ENCODE assay signal across 8 cellular contexts in genomic region chr17:36229644-36230043, GRCh38. TPM values are rescaled to one million over a fixed set of nuclear protein-coding genes. Genes with fewer than 3 reads are reported as not detected.
DNase-seq lines count a peak whose midpoint lies in the region; ATAC-seq, FAIRE-seq and TF ChIP-seq lines count a peak whose summit lies in the region.
"Not testable (repeated sequence)": the region's sequence is repeated elsewhere in the genome, so short reads cannot be mapped to it uniquely, and the experiment has no call there.
"Had no signal": no experiment of that assay in that cellular context is flagged by ENCODE, and none has a peak within 500 bp of the region (broad histone marks: within the 10 kb centered on the region; RNA-seq: fewer than 3 reads in every experiment).

No MANE protein-coding gene starts in this region.

- H3K4me3 ChIP-seq in HepG2 (replicated peaks in 1 of 3; ENCODE audit: insufficient read depth in 1 of 3, low read depth in 2 of 3, low read length in 3 of 3): not testable (repeated sequence)

- 26% methylated on average over 5 of the region's 5 CpGs for WGBS in HepG2 (ENCODE audit: low lambda C conversion rate)

- FAIRE-seq in HepG2 (lab: Jason Lieb, UNC): not testable (repeated sequence)

- POLR2A ChIA-PET in activated CD4-positive, alpha-beta T cell treated with anti-CD3 and anti-CD28 coated beads for 36 hours (lab: Charles Lee); HepG2 (lab: Yijun Ruan, JAX): not testable (repeated sequence)

- TF ChIP-seq CTCF in GM10266 (IDR thresholded peaks at IDR 0.05; ENCODE audit: control insufficient read depth, insufficient read depth, low read depth, missing control alignments) (peak; percentile 23), chondrocyte (IDR thresholded peaks at IDR 0.05) (peak; percentile 66), HepG2 (CRISPR knock-in tag; IDR thresholded peaks at IDR 0.05) (peak; percentile 51), osteocyte (IDR thresholded peaks at IDR 0.05) (peak; percentile 27)

- not testable (repeated sequence) for H3K27ac Mint-ChIP-seq in activated CD4-positive, alpha-beta T cell treated with anti-CD3 and anti-CD28 coated beads for 36 hours; chondrocyte (ENCODE audit: unreplicated experiment); osteocyte (ENCODE audit: unreplicated experiment)

- H3K79me2 ChIP-seq in HepG2 (ENCODE audit: insufficient read depth, low read length): not testable (repeated sequence)

- in situ Hi-C loops in HepG2 (cut with HindIII; ENCODE audit: extremely low pct_ligation_motif_present, low pct_unique_long_range_greater_than_20kb): not testable (repeated sequence)

- not testable (repeated sequence) for H3K9ac ChIP-seq in HepG2 (ENCODE audit: insufficient read depth, low read depth, low read length)

- TF ChIP-seq EP300 in Ishikawa (IDR thresholded peaks at IDR 0.05; ENCODE audit: borderline replicate concordance); HepG2 (IDR thresholded peaks at IDR 0.05; ENCODE audit: low read depth in 2 of 2, low read length in 2 of 2); HepG2 (CRISPR knock-in tag; IDR thresholded peaks at IDR 0.05; ENCODE audit: borderline replicate concordance): not testable (repeated sequence)

- not testable (repeated sequence) for H3K4me1 Mint-ChIP-seq in activated CD4-positive, alpha-beta T cell treated with anti-CD3 and anti-CD28 coated beads for 36 hours; chondrocyte (ENCODE audit: low read depth); osteocyte (ENCODE audit: unreplicated experiment)

- not testable (repeated sequence) for H3K36me3 Mint-ChIP-seq in activated CD4-positive, alpha-beta T cell treated with anti-CD3 and anti-CD28 coated beads for 36 hours (ENCODE audit: low read depth); chondrocyte (ENCODE audit: low read depth); osteocyte (ENCODE audit: unreplicated experiment)

- H3K27ac ChIP-seq in HepG2 (ENCODE audit: extremely low read length, insufficient read depth, low read length): not testable (repeated sequence)

- not testable (repeated sequence) for ATAC-seq in activated CD4-positive, alpha-beta T cell treated with anti-CD3 and anti-CD28 coated beads for 36 hours; HepG2

- H2AFZ ChIP-seq in HepG2 (ENCODE audit: low read length): not testable (repeated sequence)

- intact Hi-C loops in activated CD4-positive, alpha-beta T cell treated with anti-CD3 and anti-CD28 coated beads for 36 hours (cut with DNase I, micrococcal nuclease); HepG2 (cut with micrococcal nuclease; ENCODE audit: unreplicated experiment): not testable (repeated sequence)

- not testable (repeated sequence) for H3K9me3 ChIP-seq in HepG2 (ENCODE audit: low read length)

- not testable (repeated sequence) for BruUV-seq in HepG2 (replicated peaks; lab: Mats Ljungman, UMichigan)

- H3K4me1 ChIP-seq in HepG2 (ENCODE audit: insufficient read depth, low read length): not testable (repeated sequence)

- peak; percentile 10; the same call in 1 of the 2 replicates for TF ChIP-seq RAD21 in Ishikawa (IDR thresholded peaks at IDR 0.05; ENCODE audit: low read depth)
- TF ChIP-seq RAD21 in HepG2 (CRISPR knock-in tag; IDR thresholded peaks at IDR 0.05): not testable (repeated sequence)

- CTCF ChIA-PET in activated CD4-positive, alpha-beta T cell treated with anti-CD3 and anti-CD28 coated beads for 36 hours (lab: Charles Lee); HepG2 (lab: Yijun Ruan, JAX; ENCODE audit: low intra/inter-chr PET ratio, low total read pairs): not testable (repeated sequence)

- not testable (repeated sequence) for DNase-seq in GM10266 (ENCODE audit: extremely low spot score); chondrocyte (ENCODE audit: low spot score); HepG2 (ENCODE audit: low spot score); osteocyte (ENCODE audit: extremely low spot score, unreplicated experiment)
- DNase-seq in activated CD4-positive, alpha-beta T cell treated with anti-CD3 and anti-CD28 coated beads for 36 hours: peak; percentile 24
- DNase-seq in activated gamma-delta T cell treated with Interleukin-2 at 50 U/mL for 16 hours: peak; percentile 45

- H4K20me1 ChIP-seq in HepG2 (ENCODE audit: insufficient read depth, low read length): not testable (repeated sequence)

- H3K27me3 Mint-ChIP-seq in activated CD4-positive, alpha-beta T cell treated with anti-CD3 and anti-CD28 coated beads for 36 hours; chondrocyte (ENCODE audit: low read depth); osteocyte (ENCODE audit: unreplicated experiment): not testable (repeated sequence)

- not testable (repeated sequence) for H3K4me2 ChIP-seq in HepG2 (ENCODE audit: low read depth, low read length)

- not testable (repeated sequence) for H3K9me3 Mint-ChIP-seq in activated CD4-positive, alpha-beta T cell treated with anti-CD3 and anti-CD28 coated beads for 36 hours (ENCODE audit: low read depth); chondrocyte (ENCODE audit: low read depth); osteocyte (ENCODE audit: unreplicated experiment)

- H3K27me3 ChIP-seq in HepG2 (ENCODE audit: control insufficient read depth in 1 of 2, insufficient read depth in 2 of 2, low read length in 2 of 2): not testable (repeated sequence)

- H3K4me3 Mint-ChIP-seq in activated CD4-positive, alpha-beta T cell treated with anti-CD3 and anti-CD28 coated beads for 36 hours; chondrocyte (ENCODE audit: unreplicated experiment); osteocyte (ENCODE audit: unreplicated experiment): not testable (repeated sequence)

- not testable (repeated sequence) for H3K36me3 ChIP-seq in HepG2 (replicated peaks in 1 of 2; ENCODE audit: control insufficient read depth in 1 of 2, insufficient read depth in 2 of 2, low read length in 2 of 2)

- not testable (repeated sequence) for TF ChIP-seq POLR2A in HepG2 (IDR thresholded peaks at IDR 0.05; ENCODE audit: insufficient read depth in 1 of 2, low read depth in 2 of 2, low read length in 2 of 2)

RNA-seq across cellular contexts. Expression of gene CCL4L2, which starts 18.8 kb away (rescaled TPM):
- 1 to 10 TPM; 4.8 to 6.4 TPM for total RNA-seq in activated CD4-positive, alpha-beta T cell treated with anti-CD3 and anti-CD28 coated beads for 36 hours
- not detected in 3 replicates for total RNA-seq in chondrocyte
- not detected in 2 replicates for total RNA-seq in HepG2 (2016; rRNA removed; fragmentation: Illumina TruSeq; extraction: Trizol)
- not detected in 2 replicates for total RNA-seq in HepG2 (2016; cell fraction: cytosol; rRNA removed; fragmentation: Illumina TruSeq; extraction: Trizol; ENCODE audit: low read depth)
- total RNA-seq in HepG2 (2016; cell fraction: insoluble cytoplasmic fraction; rRNA removed; fragmentation: Illumina TruSeq; extraction: Trizol): not detected in 2 replicates
- not detected in 2 replicates for total RNA-seq in HepG2 (2016; cell fraction: membrane; rRNA removed; fragmentation: Illumina TruSeq; extraction: Trizol)
- total RNA-seq in HepG2 (2016; cell fraction: nucleus; rRNA removed; fragmentation: Illumina TruSeq; extraction: Trizol): not detected in 2 replicates
- polyA plus RNA-seq in HepG2 (2011; rRNA removed): not detected in 2 replicates
- not detected in 2 replicates for polyA plus RNA-seq in HepG2 (2011; cell fraction: cytosol; rRNA removed)
- polyA plus RNA-seq in HepG2 (2011; cell fraction: nucleus; rRNA removed): not detected in 2 replicates
- not detected in 2 replicates for polyA plus RNA-seq in HepG2 (2012)
- not detected in 2 replicates for polyA plus RNA-seq in HepG2 (2016; cell fraction: cytosol; fragmentation: Illumina TruSeq; extraction: Trizol; ENCODE audit: low read depth)
- polyA plus RNA-seq in HepG2 (2016; cell fraction: insoluble cytoplasmic fraction; fragmentation: Illumina TruSeq; extraction: Trizol; ENCODE audit: low read depth): not detected in 2 replicates
- polyA plus RNA-seq in HepG2 (2016; cell fraction: membrane; fragmentation: Illumina TruSeq; extraction: Trizol; ENCODE audit: low read depth): not detected in 2 replicates
- not detected in 2 replicates for polyA plus RNA-seq in HepG2 (2016; cell fraction: nucleus; fragmentation: Illumina TruSeq; extraction: Trizol; ENCODE audit: insufficient read depth, low read depth)
- not detected in 2 replicates for polyA minus RNA-seq in HepG2 (2011; rRNA and poly(A)+ RNA removed; ENCODE audit: low replicate concordance)
- not detected in 2 replicates for polyA minus RNA-seq in HepG2 (2011; cell fraction: cytosol; rRNA and poly(A)+ RNA removed)
- polyA minus RNA-seq in HepG2 (2011; cell fraction: nucleus; rRNA and poly(A)+ RNA removed): not detected in 2 replicates
- not detected in 2 replicates for total RNA-seq in osteocyte
- total RNA-seq: IMR-90 had no signal
- polyA plus RNA-seq: IMR-90 had no signal

RNA-seq across cellular contexts. Expression of gene CCL3L1, which starts 33.1 kb away (rescaled TPM):
- total RNA-seq in activated CD4-positive, alpha-beta T cell treated with anti-CD3 and anti-CD28 coated beads for 36 hours: 1 to 10 TPM; 5.8 to 6.4 TPM
- total RNA-seq in chondrocyte: not detected in 3 replicates
- total RNA-seq in HepG2 (2016; rRNA removed; fragmentation: Illumina TruSeq; extraction: Trizol): not detected in 2 replicates
- not detected in 2 replicates for total RNA-seq in HepG2 (2016; cell fraction: cytosol; rRNA removed; fragmentation: Illumina TruSeq; extraction: Trizol; ENCODE audit: low read depth)
- total RNA-seq in HepG2 (2016; cell fraction: insoluble cytoplasmic fraction; rRNA removed; fragmentation: Illumina TruSeq; extraction: Trizol): not detected in 2 replicates
- total RNA-seq in HepG2 (2016; cell fraction: membrane; rRNA removed; fragmentation: Illumina TruSeq; extraction: Trizol): not detected in 2 replicates
- total RNA-seq in HepG2 (2016; cell fraction: nucleus; rRNA removed; fragmentation: Illumina TruSeq; extraction: Trizol): not detected in 2 replicates
- not detected in 2 replicates for polyA plus RNA-seq in HepG2 (2011; rRNA removed)
- polyA plus RNA-seq in HepG2 (2011; cell fraction: cytosol; rRNA removed): not detected in 2 replicates
- not detected in 2 replicates for polyA plus RNA-seq in HepG2 (2011; cell fraction: nucleus; rRNA removed)
- polyA plus RNA-seq in HepG2 (2012): not detected in 2 replicates
- not detected in 2 replicates for polyA plus RNA-seq in HepG2 (2016; cell fraction: cytosol; fragmentation: Illumina TruSeq; extraction: Trizol; ENCODE audit: low read depth)
- polyA plus RNA-seq in HepG2 (2016; cell fraction: insoluble cytoplasmic fraction; fragmentation: Illumina TruSeq; extraction: Trizol; ENCODE audit: low read depth): not detected in 2 replicates
- not detected in 2 replicates for polyA plus RNA-seq in HepG2 (2016; cell fraction: membrane; fragmentation: Illumina TruSeq; extraction: Trizol; ENCODE audit: low read depth)
- not detected in 2 replicates for polyA plus RNA-seq in HepG2 (2016; cell fraction: nucleus; fragmentation: Illumina TruSeq; extraction: Trizol; ENCODE audit: insufficient read depth, low read depth)
- polyA minus RNA-seq in HepG2 (2011; rRNA and poly(A)+ RNA removed; ENCODE audit: low replicate concordance): 0.70 TPM in 1 of 2 replicates, not detected in the other
- not detected in 2 replicates for polyA minus RNA-seq in HepG2 (2011; cell fraction: cytosol; rRNA and poly(A)+ RNA removed)
- not detected in 2 replicates for polyA minus RNA-seq in HepG2 (2011; cell fraction: nucleus; rRNA and poly(A)+ RNA removed)
- not detected in 2 replicates for total RNA-seq in osteocyte
- total RNA-seq: IMR-90 had no signal
- polyA plus RNA-seq: IMR-90 had no signal

RNA-seq across cellular contexts. Expression of gene TBC1D3I, which starts 34.7 kb away (rescaled TPM):
- total RNA-seq in activated CD4-positive, alpha-beta T cell treated with anti-CD3 and anti-CD28 coated beads for 36 hours: under 1 TPM in 1 of 2 experiments, not detected in 1; 0.28 TPM
- 0.58 to 0.60 TPM in 2 of 3 replicates, not detected in the other for total RNA-seq in chondrocyte
- total RNA-seq in HepG2 (2016; rRNA removed; fragmentation: Illumina TruSeq; extraction: Trizol): 0.15 TPM in 1 of 2 replicates, not detected in the other
- total RNA-seq in HepG2 (2016; cell fraction: cytosol; rRNA removed; fragmentation: Illumina TruSeq; extraction: Trizol; ENCODE audit: low read depth): 0.20 TPM in 1 of 2 replicates, not detected in the other
- 0.32 TPM in 1 of 2 replicates, not detected in the other for total RNA-seq in HepG2 (2016; cell fraction: insoluble cytoplasmic fraction; rRNA removed; fragmentation: Illumina TruSeq; extraction: Trizol)
- total RNA-seq in HepG2 (2016; cell fraction: membrane; rRNA removed; fragmentation: Illumina TruSeq; extraction: Trizol): not detected in 2 replicates
- total RNA-seq in HepG2 (2016; cell fraction: nucleus; rRNA removed; fragmentation: Illumina TruSeq; extraction: Trizol): 0.37 TPM in 1 of 2 replicates, not detected in the other
- 0.30 and 0.53 TPM in 2 replicates for polyA plus RNA-seq in HepG2 (2011; rRNA removed)
- polyA plus RNA-seq in HepG2 (2011; cell fraction: cytosol; rRNA removed): 0.43 TPM in 1 of 2 replicates, not detected in the other
- 3.4 and 9.8 TPM in 2 replicates for polyA plus RNA-seq in HepG2 (2011; cell fraction: nucleus; rRNA removed)
- 0.28 and 0.34 TPM in 2 replicates for polyA plus RNA-seq in HepG2 (2012)
- polyA plus RNA-seq in HepG2 (2016; cell fraction: cytosol; fragmentation: Illumina TruSeq; extraction: Trizol; ENCODE audit: low read depth): not detected in 2 replicates
- polyA plus RNA-seq in HepG2 (2016; cell fraction: insoluble cytoplasmic fraction; fragmentation: Illumina TruSeq; extraction: Trizol; ENCODE audit: low read depth): not detected in 2 replicates
- not detected in 2 replicates for polyA plus RNA-seq in HepG2 (2016; cell fraction: membrane; fragmentation: Illumina TruSeq; extraction: Trizol; ENCODE audit: low read depth)
- 1.1 and 2.2 TPM in 2 replicates for polyA plus RNA-seq in HepG2 (2016; cell fraction: nucleus; fragmentation: Illumina TruSeq; extraction: Trizol; ENCODE audit: insufficient read depth, low read depth)
- polyA minus RNA-seq in HepG2 (2011; rRNA and poly(A)+ RNA removed; ENCODE audit: low replicate concordance): 0.10 TPM in 1 of 2 replicates, not detected in the other
- polyA minus RNA-seq in HepG2 (2011; cell fraction: cytosol; rRNA and poly(A)+ RNA removed): not detected in 2 replicates
- 0.37 and 1.8 TPM in 2 replicates for polyA minus RNA-seq in HepG2 (2011; cell fraction: nucleus; rRNA and poly(A)+ RNA removed)
- 0.42 and 1.0 TPM in 2 replicates for total RNA-seq in osteocyte
- total RNA-seq: IMR-90 had no signal

RNA-seq across cellular contexts. Expression of gene TBC1D3B, which starts 53.2 kb away (rescaled TPM):
- total RNA-seq in activated CD4-positive, alpha-beta T cell treated with anti-CD3 and anti-CD28 coated beads for 36 hours: 1 to 10 TPM in 1 of 2 experiments, under 1 TPM in 1; 0.83 to 2.0 TPM
- total RNA-seq in chondrocyte (4.6 to 8.4 TPM (median 6.2 TPM) in 3 replicates), HepG2 (2016; rRNA removed; fragmentation: Illumina TruSeq; extraction: Trizol) (1.8 TPM in 1 of 2 replicates, not detected in the other), osteocyte (11.7 and 12.6 TPM in 2 replicates)
- 1.4 TPM in 1 of 2 replicates, not detected in the other for total RNA-seq in HepG2 (2016; cell fraction: cytosol; rRNA removed; fragmentation: Illumina TruSeq; extraction: Trizol; ENCODE audit: low read depth)
- total RNA-seq in HepG2 (2016; cell fraction: insoluble cytoplasmic fraction; rRNA removed; fragmentation: Illumina TruSeq; extraction: Trizol): 1.8 TPM in 1 of 2 replicates, not detected in the other
- total RNA-seq in HepG2 (2016; cell fraction: membrane; rRNA removed; fragmentation: Illumina TruSeq; extraction: Trizol): 0.74 and 1.3 TPM in 2 replicates
- total RNA-seq in HepG2 (2016; cell fraction: nucleus; rRNA removed; fragmentation: Illumina TruSeq; extraction: Trizol): 5.9 and 6.1 TPM in 2 replicates
- polyA plus RNA-seq in HepG2 (2011; rRNA removed): 1.1 and 2.1 TPM in 2 replicates
- polyA plus RNA-seq in HepG2 (2011; cell fraction: cytosol; rRNA removed): 0.46 and 0.52 TPM in 2 replicates
- polyA plus RNA-seq in HepG2 (2011; cell fraction: nucleus; rRNA removed): 12.8 and 13.4 TPM in 2 replicates
- 2.5 and 2.6 TPM in 2 replicates for polyA plus RNA-seq in HepG2 (2012)
- not detected in 2 replicates for polyA plus RNA-seq in HepG2 (2016; cell fraction: cytosol; fragmentation: Illumina TruSeq; extraction: Trizol; ENCODE audit: low read depth)
- polyA plus RNA-seq in HepG2 (2016; cell fraction: insoluble cytoplasmic fraction; fragmentation: Illumina TruSeq; extraction: Trizol; ENCODE audit: low read depth): 0.50 TPM in 1 of 2 replicates, not detected in the other
- not detected in 2 replicates for polyA plus RNA-seq in HepG2 (2016; cell fraction: membrane; fragmentation: Illumina TruSeq; extraction: Trizol; ENCODE audit: low read depth)
- polyA plus RNA-seq in HepG2 (2016; cell fraction: nucleus; fragmentation: Illumina TruSeq; extraction: Trizol; ENCODE audit: insufficient read depth, low read depth): 12.6 and 14.8 TPM in 2 replicates
- polyA minus RNA-seq in HepG2 (2011; rRNA and poly(A)+ RNA removed; ENCODE audit: low replicate concordance): 0.42 and 1.9 TPM in 2 replicates
- polyA minus RNA-seq in HepG2 (2011; cell fraction: cytosol; rRNA and poly(A)+ RNA removed): not detected in 2 replicates
- 3.9 and 5.9 TPM in 2 replicates for polyA minus RNA-seq in HepG2 (2011; cell fraction: nucleus; rRNA and poly(A)+ RNA removed)
- total RNA-seq: IMR-90 had no signal
